In genomic region chr17:73368085-73368631, GRCh38 we compare ENCODE assay signal across 28 cellular contexts.
"Had no signal": no experiment of that assay in that cellular context is flagged by ENCODE, and none has a peak within 500 bp of the region (broad histone marks: within the 10 kb centered on the region; RNA-seq: fewer than 3 reads in every experiment).

No MANE protein-coding gene starts in this region.

- H3K27me3 Mint-ChIP-seq: activated CD8-positive, alpha-beta T cell treated with anti-CD3 and anti-CD28 coated beads for 36 hours; activated naive CD8-positive, alpha-beta T cell treated with anti-CD3 and anti-CD28 coated beads for 36 hours had no signal

- H3K9me3 Mint-ChIP-seq: activated CD8-positive, alpha-beta T cell treated with anti-CD3 and anti-CD28 coated beads for 36 hours; activated naive CD4-positive, alpha-beta T cell treated with anti-CD3 and anti-CD28 coated beads, Interleukin-2, amount 10 ng/mL, durations not matched to agents 7 days and 5 days; activated naive CD8-positive, alpha-beta T cell treated with anti-CD3 and anti-CD28 coated beads for 36 hours; activated T-cell treated with anti-CD3 and anti-CD28 coated beads, Interleukin-2, amount 50 U/mL, for 72 hours; activated T-helper 2 cell treated with anti-CD3 and anti-CD28 coated beads, Interferon-gamma antibody, Interleukin-2, Interleukin-4, amounts not matched to agents 10 μg/mL and 5 μg/mL and 100 μg/mL, durations not matched to agents 14 hours and 24 hours and 36 hours; T-helper 1 cell treated with Interleukin-12 subunit alpha and Interleukin-12 subunit beta and Interleukin-4 antibody, amounts not matched to agents 30 μg/mL and 1 μg/mL, for 36 hours had no signal

- H3K36me3 Mint-ChIP-seq: activated naive CD4-positive, alpha-beta T cell treated with anti-CD3 and anti-CD28 coated beads, Interleukin-2, amount 10 ng/mL, durations not matched to agents 7 days and 5 days; activated naive CD8-positive, alpha-beta T cell treated with anti-CD3 and anti-CD28 coated beads for 36 hours had no signal

- H3K27ac ChIP-seq: SJSA1 had no signal

- H3K9me3 ChIP-seq: SJSA1 had no signal

- H3K27ac Mint-ChIP-seq: activated CD8-positive, alpha-beta T cell treated with anti-CD3 and anti-CD28 coated beads for 36 hours; activated naive CD4-positive, alpha-beta T cell treated with anti-CD3 and anti-CD28 coated beads, Interleukin-2, amount 10 ng/mL, durations not matched to agents 7 days and 5 days; activated naive CD8-positive, alpha-beta T cell treated with anti-CD3 and anti-CD28 coated beads for 36 hours; activated T-cell treated with anti-CD3 and anti-CD28 coated beads, Interleukin-2, amount 50 U/mL, for 72 hours; activated T-helper 2 cell treated with anti-CD3 and anti-CD28 coated beads, Interferon-gamma antibody, Interleukin-2, Interleukin-4, amounts not matched to agents 10 μg/mL and 5 μg/mL and 100 μg/mL, durations not matched to agents 14 hours and 24 hours and 36 hours; T-helper 1 cell treated with Interleukin-12 subunit alpha and Interleukin-12 subunit beta and Interleukin-4 antibody, amounts not matched to agents 30 μg/mL and 1 μg/mL, for 36 hours had no signal

- H3K36me3 ChIP-seq: SJSA1 had no signal

- H3K27me3 ChIP-seq: SJSA1 had no signal

- ATAC-seq: activated CD4-positive, CD25-positive, alpha-beta regulatory T cell treated with anti-CD3 and anti-CD28 coated beads, Interleukin-2, amount 50 U/mL, for 24 hours; activated CD8-positive, alpha-beta T cell treated with anti-CD3 and anti-CD28 coated beads for 36 hours; activated T-cell treated with anti-CD3 and anti-CD28 coated beads, Interleukin-2, amount 50 U/mL, for 72 hours; Panc1; SK-N-SH treated with all-trans-retinoic acid at 6 μM for 48 hours had no signal

- H3K4me3 Mint-ChIP-seq: activated CD8-positive, alpha-beta T cell treated with anti-CD3 and anti-CD28 coated beads for 36 hours; activated naive CD4-positive, alpha-beta T cell treated with anti-CD3 and anti-CD28 coated beads, Interleukin-2, amount 10 ng/mL, durations not matched to agents 7 days and 5 days; activated naive CD8-positive, alpha-beta T cell treated with anti-CD3 and anti-CD28 coated beads for 36 hours; activated T-cell treated with anti-CD3 and anti-CD28 coated beads, Interleukin-2, amount 50 U/mL, for 72 hours; T-helper 1 cell treated with Interleukin-12 subunit alpha and Interleukin-12 subunit beta and Interleukin-4 antibody, amounts not matched to agents 30 μg/mL and 1 μg/mL, for 36 hours had no signal

- H3K4me3 ChIP-seq: SJSA1 had no signal

- H3K4me1 Mint-ChIP-seq: activated naive CD4-positive, alpha-beta T cell treated with anti-CD3 and anti-CD28 coated beads, Interleukin-2, amount 10 ng/mL, durations not matched to agents 7 days and 5 days; activated naive CD8-positive, alpha-beta T cell treated with anti-CD3 and anti-CD28 coated beads for 36 hours had no signal

- DNase-seq: activated CD4-positive, alpha-beta T cell treated with anti-CD3 and anti-CD28 coated beads for 4 hours; activated CD8-positive, alpha-beta memory T cell treated with anti-CD3 and anti-CD28 coated beads, Interleukin-2, amount 50 U/mL, for 4 hours; activated CD8-positive, alpha-beta T cell treated with anti-CD3 and anti-CD28 coated beads for 36 hours; activated gamma-delta T cell treated with Interleukin-2 at 50 U/mL for 16 hours; activated naive CD4-positive, alpha-beta T cell treated with anti-CD3 and anti-CD28 coated beads, Interleukin-2, amount 10 ng/mL, durations not matched to agents 7 days and 5 days; activated naive CD8-positive, alpha-beta T cell treated with anti-CD3 and anti-CD28 coated beads for 36 hours; activated T-cell treated with anti-CD3 and anti-CD28 coated beads, Interleukin-2, amount 50 U/mL, for 72 hours; caudate nucleus; KG1; NCI-H1092 treated with DMSO at 0.1 percent for 48 hours; NCI-H1417 treated with DMSO at 0.1 percent for 48 hours; NCI-H1694; NCI-H2029; NCI-H2107; NCI-H2171 treated with DMSO at 0.1 percent for 48 hours; NCI-H345; NCI-H510A; NCI-H526 treated with DMSO at 0.1 percent for 48 hours; NK-92 treated with Interleukin-12 subunit alpha and Interleukin-12 subunit beta, amount 100 ng/mL, for 24 hours; RPMI8226; SHP77; SW 1271 had no signal
